8 cellular contexts compared by ENCODE assay signal in the genomic region with DNA sequence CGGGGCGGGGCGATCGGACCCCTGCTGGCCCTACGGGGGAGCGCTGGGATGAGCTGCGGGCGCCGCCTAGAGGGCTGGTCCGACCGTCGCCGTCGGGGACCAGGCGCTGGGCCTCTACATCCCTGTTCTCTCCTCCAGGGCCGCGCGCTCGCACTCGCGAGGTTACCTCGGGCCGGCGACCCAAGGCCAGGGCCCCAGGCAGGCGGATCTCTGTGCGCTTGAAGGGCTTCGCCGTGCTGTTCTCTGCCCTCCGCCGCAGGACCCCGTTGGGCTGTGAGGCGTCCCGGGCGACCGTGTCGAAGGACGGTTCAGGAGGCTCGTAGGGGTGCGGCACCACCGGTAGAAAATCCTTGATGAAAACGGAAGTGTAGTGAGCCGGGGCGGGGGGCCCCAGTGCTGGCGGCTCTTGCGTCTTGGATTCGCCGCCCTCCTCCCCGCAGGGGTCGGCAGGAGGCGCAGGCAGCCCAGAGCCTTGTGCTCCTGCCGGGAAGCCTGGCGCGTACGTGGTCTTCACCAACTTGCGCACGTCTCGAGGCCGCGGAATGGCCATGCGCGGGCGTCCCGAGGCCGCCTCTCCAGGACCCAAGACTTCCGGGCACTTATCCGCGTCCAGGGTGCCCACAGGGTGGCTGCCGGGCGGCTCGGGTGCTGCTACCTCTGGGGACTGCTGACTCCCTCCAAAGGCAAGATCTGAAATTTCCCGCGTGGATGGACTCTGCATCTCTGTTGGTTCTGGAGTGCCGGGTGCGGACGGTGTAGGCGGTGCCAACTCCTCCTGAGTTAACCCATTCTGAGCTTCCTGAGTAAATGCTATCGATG. TPM values are rescaled to one million over a fixed set of nuclear protein-coding genes. Genes with fewer than 3 reads are reported as not detected.
DNase-seq lines count a peak whose midpoint lies in the region; ATAC-seq and TF ChIP-seq lines count a peak whose summit lies in the region.

No MANE protein-coding gene starts in this region.

- H3K27ac ChIP-seq in AG04450 (ENCODE audit: low read depth, low read length) (no peak overlapping the region), OCI-LY7 (ENCODE audit: low read depth, low read length, poor library complexity, severe bottlenecking) (peak overlapping the region; percentile 90), foreskin keratinocyte (no peak overlapping the region), rectal smooth muscle tissue (ENCODE audit: low read depth, low read length) (no peak overlapping the region), WERI-Rb-1 (no peak overlapping the region)

- no peak overlapping the region for H3K9ac ChIP-seq in rectal smooth muscle tissue (ENCODE audit: low read length)

- H3K36me3 ChIP-seq in OCI-LY7 (ENCODE audit: insufficient read depth, low read length) = peaks cover 44% of the 10 kb centered on the region
- peaks cover 3% of the 10 kb centered on the region for H3K36me3 ChIP-seq in rectal smooth muscle tissue (ENCODE audit: control insufficient read depth, insufficient read depth, low read length)
- H3K36me3 ChIP-seq in WERI-Rb-1 = no peaks in the 10 kb centered on the region

- peak overlapping the region; percentile 95 for H3K27ac Mint-ChIP-seq in activated T-helper 1 cell treated with anti-CD3 and anti-CD28 coated beads, Interleukin-12 subunit alpha, Interleukin-12 subunit beta, Interleukin-2, Interleukin-4 antibody, amounts not matched to agents 30 ng/mL and 10 ng/mL and 1 ng/mL, durations not matched to agents 14 hours and 24 hours and 36 hours

- H3K9me2 ChIP-seq in OCI-LY7 (ENCODE audit: insufficient read depth, low read length) = no peaks in the 10 kb centered on the region

- CTCF ChIA-PET in AG04450 (lab: Charles Lee) (interaction anchor here (1.5 kb wide), 1 partner anchor 11 kb away, joined by 6 read pairs; a partner anchor contains a TSS), OCI-LY7 (lab: Charles Lee; ENCODE audit: unreplicated experiment) (interaction anchor here (2.2 kb wide), 1 partner anchor 10 kb away, joined by 12 read pairs; a partner anchor contains a TSS)

- H3K4me3 Mint-ChIP-seq in activated T-helper 1 cell treated with anti-CD3 and anti-CD28 coated beads, Interleukin-12 subunit alpha, Interleukin-12 subunit beta, Interleukin-2, Interleukin-4 antibody, amounts not matched to agents 30 ng/mL and 10 ng/mL and 1 ng/mL, durations not matched to agents 14 hours and 24 hours and 36 hours = peak overlapping the region; percentile 96

- H3K27me3 Mint-ChIP-seq in activated T-helper 1 cell treated with anti-CD3 and anti-CD28 coated beads, Interleukin-12 subunit alpha, Interleukin-12 subunit beta, Interleukin-2, Interleukin-4 antibody, amounts not matched to agents 30 ng/mL and 10 ng/mL and 1 ng/mL, durations not matched to agents 14 hours and 24 hours and 36 hours (ENCODE audit: insufficient read depth) = no peaks in the 10 kb centered on the region

- H3K4me3 ChIP-seq in AG04450 (ENCODE audit: low read depth, low read length) (no peak overlapping the region; the same call in none of the 2 replicates), OCI-LY7 (ENCODE audit: low read depth, low read length, poor library complexity, severe bottlenecking) (peak overlapping the region; percentile 79), rectal smooth muscle tissue (ENCODE audit: low read length) (peak overlapping the region; percentile 65), WERI-Rb-1 (ENCODE audit: low read depth, low read length) (no peak overlapping the region)

- peaks cover 18% of the 10 kb centered on the region for H3K36me3 Mint-ChIP-seq in activated T-helper 1 cell treated with anti-CD3 and anti-CD28 coated beads, Interleukin-12 subunit alpha, Interleukin-12 subunit beta, Interleukin-2, Interleukin-4 antibody, amounts not matched to agents 30 ng/mL and 10 ng/mL and 1 ng/mL, durations not matched to agents 14 hours and 24 hours and 36 hours (ENCODE audit: low read depth)

- peaks cover 46% of the 10 kb centered on the region for H3K79me2 ChIP-seq in OCI-LY7 (ENCODE audit: insufficient read depth, low read depth, low read length)

- intact Hi-C loops in OCI-LY7 (cut with micrococcal nuclease; ENCODE audit: unreplicated experiment) = loop anchor here (1.0 to 5.0 kb wide), 6 partner anchors 10 to 816 kb away; a partner anchor contains a TSS
- intact Hi-C loops in activated T-helper 1 cell treated with anti-CD3 and anti-CD28 coated beads, Interleukin-12 subunit alpha, Interleukin-12 subunit beta, Interleukin-2, Interleukin-4 antibody, amounts not matched to agents 30 ng/mL and 10 ng/mL and 1 ng/mL, durations not matched to agents 14 hours and 24 hours and 36 hours (cut with micrococcal nuclease) = loop anchor here (1.0 to 5.0 kb wide), 8 partner anchors 11 to 818 kb away; a partner anchor contains a TSS

- H4K20me1 ChIP-seq in OCI-LY7 (ENCODE audit: insufficient read depth, low read length) = no peaks in the 10 kb centered on the region

- peak overlapping the region; percentile 24; the same call in 1 of the 2 replicates for H2AFZ ChIP-seq in OCI-LY7 (ENCODE audit: low read length)

- TF ChIP-seq CTCF in AG04450 (IDR thresholded peaks at IDR 0.05; ENCODE audit: low read depth, low read length) (peak; percentile 58), OCI-LY7 (conservative IDR thresholded peaks at IDR 0.05; ENCODE audit: low read length) (peak; percentile 81), foreskin keratinocyte (conservative IDR thresholded peaks at IDR 0.05) (peak; percentile 95), WERI-Rb-1 (IDR thresholded peaks at IDR 0.05; ENCODE audit: low read depth, low read length) (no peak)

- peaks cover 18% of the 10 kb centered on the region for H3K27me3 ChIP-seq in AG04450 (ENCODE audit: control insufficient read depth, insufficient read depth, low read length)
- H3K27me3 ChIP-seq in foreskin keratinocyte = no peaks in the 10 kb centered on the region
- peaks cover 17% of the 10 kb centered on the region for H3K27me3 ChIP-seq in rectal smooth muscle tissue (ENCODE audit: control insufficient read depth, insufficient read depth, low read length)
- H3K27me3 ChIP-seq in WERI-Rb-1 (ENCODE audit: insufficient read depth, low read depth, severe bottlenecking) = no peaks in the 10 kb centered on the region

- no peak for DNase-seq in AG04450 (ENCODE audit: low read depth, low spot score)
- peak; percentile 94 for DNase-seq in OCI-LY7 (ENCODE audit: low spot score)
- DNase-seq in activated T-helper 1 cell treated with anti-CD3 and anti-CD28 coated beads, Interleukin-12 subunit alpha, Interleukin-12 subunit beta, Interleukin-2, Interleukin-4 antibody, amounts not matched to agents 30 ng/mL and 10 ng/mL and 1 ng/mL, durations not matched to agents 14 hours and 24 hours and 36 hours (ENCODE audit: low spot score) = peak; percentile 84
- DNase-seq in foreskin keratinocyte = peak; percentile 59 to 81
- no peak for DNase-seq in WERI-Rb-1

- H3K4me1 Mint-ChIP-seq in activated T-helper 1 cell treated with anti-CD3 and anti-CD28 coated beads, Interleukin-12 subunit alpha, Interleukin-12 subunit beta, Interleukin-2, Interleukin-4 antibody, amounts not matched to agents 30 ng/mL and 10 ng/mL and 1 ng/mL, durations not matched to agents 14 hours and 24 hours and 36 hours (ENCODE audit: low read depth) = peaks cover 58% of the 10 kb centered on the region

- ATAC-seq in GM18858 (IDR thresholded peaks at IDR 0.05; ENCODE audit: unreplicated experiment) (peak; percentile 38), HG03064 (IDR thresholded peaks at IDR 0.05; ENCODE audit: low read depth, unreplicated experiment) (peak; percentile 41), foreskin keratinocyte (peak; percentile 75)

- no peaks in the 10 kb centered on the region for H3K9me3 Mint-ChIP-seq in activated T-helper 1 cell treated with anti-CD3 and anti-CD28 coated beads, Interleukin-12 subunit alpha, Interleukin-12 subunit beta, Interleukin-2, Interleukin-4 antibody, amounts not matched to agents 30 ng/mL and 10 ng/mL and 1 ng/mL, durations not matched to agents 14 hours and 24 hours and 36 hours

- H3K9me3 ChIP-seq in AG04450 (ENCODE audit: control insufficient read depth, insufficient read depth, low read length) = peaks cover 14% of the 10 kb centered on the region
- no peaks in the 10 kb centered on the region for H3K9me3 ChIP-seq in OCI-LY7 (ENCODE audit: low read length)
- H3K9me3 ChIP-seq in WERI-Rb-1 (ENCODE audit: severe bottlenecking) = peaks cover 5% of the 10 kb centered on the region

- peak overlapping the region; percentile 99 for H3K4me2 ChIP-seq in OCI-LY7 (ENCODE audit: low read length)

- POLR2A ChIA-PET in AG04450 (lab: Yijun Ruan, JAX) = no interaction called here
- POLR2A ChIA-PET in OCI-LY7 (lab: Charles Lee) = interaction anchor here (0.6 to 1.5 kb wide), 3 partner anchors 11 to 687 kb away, joined by 3 read pairs; a partner anchor contains a TSS

- H3K4me1 ChIP-seq in OCI-LY7 (ENCODE audit: insufficient read depth, low read length, poor library complexity, severe bottlenecking) (peaks cover 62% of the 10 kb centered on the region), foreskin keratinocyte (no peaks in the 10 kb centered on the region), rectal smooth muscle tissue (ENCODE audit: control insufficient read depth, insufficient read depth, low read length) (no peaks in the 10 kb centered on the region)

- BruUV-seq in OCI-LY7 (replicated peaks; lab: Mats Ljungman, UMichigan) = TSS peak; percentile 17

RNA-seq across cellular contexts. Expression of a gene that starts 2.0 kb away (rescaled TPM):
- polyA plus RNA-seq in AG04450 (2011; rRNA removed) = 0.19 and 0.25 TPM in 2 replicates
- polyA minus RNA-seq in AG04450 (2011; rRNA and poly(A)+ RNA removed) = 0.37 and 0.61 TPM in 2 replicates
- 4.4 and 4.6 TPM in 2 replicates for total RNA-seq in OCI-LY7 (2014; rRNA removed; shearing (Covaris generic))
- 4.6 and 5.9 TPM in 2 replicates for total RNA-seq in OCI-LY7 (2022)
- total RNA-seq in activated T-helper 1 cell treated with anti-CD3 and anti-CD28 coated beads, Interleukin-12 subunit alpha, Interleukin-12 subunit beta, Interleukin-2, Interleukin-4 antibody, amounts not matched to agents 30 ng/mL and 10 ng/mL and 1 ng/mL, durations not matched to agents 14 hours and 24 hours and 36 hours = 9.1 and 9.3 TPM in 2 replicates
- total RNA-seq in foreskin keratinocyte = 1.4 and 1.6 TPM in 2 replicates
- polyA plus RNA-seq in foreskin keratinocyte = 1.6 TPM in 2 replicates

RNA-seq across cellular contexts. Expression of a gene that starts 3.2 kb away (rescaled TPM):
- polyA plus RNA-seq in AG04450 (2011; rRNA removed) (not detected in 2 replicates), foreskin keratinocyte (0.12 TPM in 1 of 2 replicates, not detected in the other)
- polyA minus RNA-seq in AG04450 (2011; rRNA and poly(A)+ RNA removed) = 0.28 TPM in 1 of 2 replicates, not detected in the other
- total RNA-seq in OCI-LY7 (2014; rRNA removed; shearing (Covaris generic)) = 1,014 and 1,052 TPM in 2 replicates
- total RNA-seq in OCI-LY7 (2022) (727 and 819 TPM in 2 replicates), foreskin keratinocyte (0.21 TPM in 1 of 2 replicates, not detected in the other)
- 38.1 and 38.8 TPM in 2 replicates for total RNA-seq in activated T-helper 1 cell treated with anti-CD3 and anti-CD28 coated beads, Interleukin-12 subunit alpha, Interleukin-12 subunit beta, Interleukin-2, Interleukin-4 antibody, amounts not matched to agents 30 ng/mL and 10 ng/mL and 1 ng/mL, durations not matched to agents 14 hours and 24 hours and 36 hours

RNA-seq across cellular contexts. Expression of a gene that starts 9.8 kb away (rescaled TPM):
- 0.10 TPM in 1 of 2 replicates, not detected in the other for polyA plus RNA-seq in AG04450 (2011; rRNA removed)
- 0.35 TPM in 1 of 2 replicates, not detected in the other for polyA minus RNA-seq in AG04450 (2011; rRNA and poly(A)+ RNA removed)
- total RNA-seq in OCI-LY7 (2014; rRNA removed; shearing (Covaris generic)) = 14.6 and 20.3 TPM in 2 replicates
- 63.1 and 67.9 TPM in 2 replicates for total RNA-seq in OCI-LY7 (2022)
- 1.4 and 1.5 TPM in 2 replicates for total RNA-seq in activated T-helper 1 cell treated with anti-CD3 and anti-CD28 coated beads, Interleukin-12 subunit alpha, Interleukin-12 subunit beta, Interleukin-2, Interleukin-4 antibody, amounts not matched to agents 30 ng/mL and 10 ng/mL and 1 ng/mL, durations not matched to agents 14 hours and 24 hours and 36 hours
- not detected in 2 replicates for total RNA-seq in foreskin keratinocyte
- polyA plus RNA-seq in foreskin keratinocyte = not detected in 2 replicates

RNA-seq across cellular contexts. Expression of a gene that starts 11.0 kb away (rescaled TPM):
- polyA plus RNA-seq in AG04450 (2011; rRNA removed) (3.5 and 3.9 TPM in 2 replicates), foreskin keratinocyte (5.3 and 5.7 TPM in 2 replicates)
- polyA minus RNA-seq in AG04450 (2011; rRNA and poly(A)+ RNA removed) = 2.6 and 3.3 TPM in 2 replicates
- total RNA-seq in OCI-LY7 (2014; rRNA removed; shearing (Covaris generic)) = 12.0 and 12.4 TPM in 2 replicates
- total RNA-seq in OCI-LY7 (2022) (9.4 and 10.8 TPM in 2 replicates), foreskin keratinocyte (2.8 and 3.8 TPM in 2 replicates)
- 4.1 and 5.3 TPM in 2 replicates for total RNA-seq in activated T-helper 1 cell treated with anti-CD3 and anti-CD28 coated beads, Interleukin-12 subunit alpha, Interleukin-12 subunit beta, Interleukin-2, Interleukin-4 antibody, amounts not matched to agents 30 ng/mL and 10 ng/mL and 1 ng/mL, durations not matched to agents 14 hours and 24 hours and 36 hours

RNA-seq across cellular contexts. Expression of a gene that starts 46.4 kb away (rescaled TPM):
- polyA plus RNA-seq in AG04450 (2011; rRNA removed) (12.7 and 17.7 TPM in 2 replicates), foreskin keratinocyte (7.6 and 10.1 TPM in 2 replicates)
- polyA minus RNA-seq in AG04450 (2011; rRNA and poly(A)+ RNA removed) = 9.1 and 9.9 TPM in 2 replicates
- 1.2 and 2.5 TPM in 2 replicates for total RNA-seq in OCI-LY7 (2014; rRNA removed; shearing (Covaris generic))
- total RNA-seq in OCI-LY7 (2022) (7.1 and 12.6 TPM in 2 replicates), foreskin keratinocyte (5.8 and 9.2 TPM in 2 replicates)
- total RNA-seq in activated T-helper 1 cell treated with anti-CD3 and anti-CD28 coated beads, Interleukin-12 subunit alpha, Interleukin-12 subunit beta, Interleukin-2, Interleukin-4 antibody, amounts not matched to agents 30 ng/mL and 10 ng/mL and 1 ng/mL, durations not matched to agents 14 hours and 24 hours and 36 hours = 30.0 and 36.3 TPM in 2 replicates

Comparison
In these comparisons a context has a peak if more than half of its experiments do, and no peak if none do; other contexts are left out.
1. DNase-seq: peak in OCI-LY7 (single experiment), activated T-helper 1 cell treated with anti-CD3 and anti-CD28 coated beads, Interleukin-12 subunit alpha, Interleukin-12 subunit beta, Interleukin-2, Interleukin-4 antibody, amounts not matched to agents 30 ng/mL and 10 ng/mL and 1 ng/mL, durations not matched to agents 14 hours and 24 hours and 36 hours (single experiment) and foreskin keratinocyte (2 of 2); none in AG04450 (single experiment) and WERI-Rb-1 (single experiment).
2. H3K4me3 ChIP-seq: peak in OCI-LY7 (single experiment) and rectal smooth muscle tissue (single experiment); none in AG04450 (single experiment) and WERI-Rb-1 (single experiment).
3. RNA of a gene that starts 3.2 kb away (total RNA-seq): 727 to 1,052 TPM in OCI-LY7 and 38.1 to 38.8 TPM in activated T-helper 1 cell treated with anti-CD3 and anti-CD28 coated beads, Interleukin-12 subunit alpha, Interleukin-12 subunit beta, Interleukin-2, Interleukin-4 antibody, amounts not matched to agents 30 ng/mL and 10 ng/mL and 1 ng/mL, durations not matched to agents 14 hours and 24 hours and 36 hours; 0.21 TPM in foreskin keratinocyte; every median in the first group is over 10 times any median in the second.
4. Peak in every context shown above with its lines, with median percentiles within 50 percentile points of each other: ATAC-seq.